In the genomic region with DNA sequence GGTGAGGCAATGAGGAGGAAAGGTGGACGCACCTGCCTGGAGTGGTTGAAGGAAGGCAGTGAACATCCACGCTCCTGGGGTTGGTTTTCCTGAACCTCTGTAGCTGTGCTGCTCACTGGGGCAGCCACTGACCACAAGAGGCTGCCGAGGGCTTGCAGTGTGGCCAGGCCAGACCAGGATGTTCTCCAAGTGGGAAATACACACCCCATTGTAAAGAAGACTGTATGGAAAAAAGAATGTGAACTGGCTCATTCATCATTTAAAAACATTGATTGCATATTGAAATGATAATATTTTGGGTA, we compare ENCODE assay signal across 8 cellular contexts.
DNase-seq lines count a peak whose midpoint lies in the region; ATAC-seq, FAIRE-seq and TF ChIP-seq lines count a peak whose summit lies in the region.

No MANE protein-coding gene starts in this region.

- H3K27me3 ChIP-seq in neuron (ENCODE audit: insufficient read depth, low read length) (no peaks in the 10 kb centered on the region), small intestine (ENCODE audit: control insufficient read depth in 2 of 2, insufficient read depth in 2 of 2, low read length in 2 of 2) (peaks cover 0 to 1% of the 10 kb centered on the region in 2 donors)

- peaks cover 23% of the 10 kb centered on the region for H3K4me1 ChIP-seq in neuron (ENCODE audit: insufficient read depth, low read length)
- H3K4me1 ChIP-seq in small intestine (ENCODE audit: control insufficient read depth in 2 of 2, insufficient read depth in 1 of 2, low read depth in 1 of 2, low read length in 1 of 2) = no peaks in the 10 kb centered on the region

- TF ChIP-seq CTCF in HFF-Myc (IDR thresholded peaks at IDR 0.05; ENCODE audit: low read depth, low read length, missing control alignments) (no peak), fibroblast of pulmonary artery (IDR thresholded peaks at IDR 0.05; ENCODE audit: low read length, missing control alignments) (peak; percentile 24)

- no peaks in the 10 kb centered on the region for H3K9me3 ChIP-seq in neuron (ENCODE audit: low read length)
- no peaks in the 10 kb centered on the region for H3K9me3 ChIP-seq in small intestine (ENCODE audit: control insufficient read depth, low read depth)

- H3K36me3 ChIP-seq in neuron (ENCODE audit: insufficient read depth, low read length) = peaks cover under 1% of the 10 kb centered on the region
- H3K36me3 ChIP-seq in small intestine (ENCODE audit: control insufficient read depth in 2 of 2, insufficient read depth in 2 of 2, low read length in 2 of 2) = no peaks in the 10 kb centered on the region

- DNase-seq in HFF-Myc (ENCODE audit: extremely low read depth, low read depth) (no peak), SK-N-DZ (ENCODE audit: low spot score) (peak; percentile 63), fibroblast of pulmonary artery (ENCODE audit: low read depth) (peak; percentile 22), small intestine (no peak), T-helper 9 cell (no peak)
- no peak for DNase-seq in activated CD8-positive, alpha-beta memory T cell treated with anti-CD3 and anti-CD28 coated beads, Interleukin-2, amount 50 U/mL, for 48 hours

- no peak for FAIRE-seq in small intestine (lab: Jason Lieb, UNC)

- peak overlapping the region in 1 of 2 donors; percentile 19 for H3K27ac ChIP-seq in small intestine (ENCODE audit: low read depth in 1 of 2, low read length in 1 of 2)

- no peak for ATAC-seq in HG03469 (IDR thresholded peaks at IDR 0.05; ENCODE audit: unreplicated experiment)

- H3K4me3 ChIP-seq in HFF-Myc (replicated peaks; ENCODE audit: low read depth, low read length) = peak overlapping the region; percentile 35
- H3K4me3 ChIP-seq in fibroblast of pulmonary artery (replicated peaks; ENCODE audit: low read depth, low read length) = peak overlapping the region; percentile 55
- H3K4me3 ChIP-seq in neuron (ENCODE audit: low read length) = peak overlapping the region; percentile 68
- no peak overlapping the region for H3K4me3 ChIP-seq in small intestine (ENCODE audit: low read depth in 1 of 2, low read length in 2 of 2)

- H2AFZ ChIP-seq in neuron (ENCODE audit: low read depth, low read length) = peak overlapping the region; percentile 65

- WGBS in small intestine, 3 donors = 5 to 15% (median 15%) methylated on average over 3 of the region's 3 CpGs

Comparison
In these comparisons a context has a peak if more than half of its experiments do, and no peak if none do; other contexts are left out.
1. DNase-seq: peak in SK-N-DZ (single experiment) and fibroblast of pulmonary artery (single experiment); none in HFF-Myc (single experiment), activated CD8-positive, alpha-beta memory T cell treated with anti-CD3 and anti-CD28 coated beads, Interleukin-2, amount 50 U/mL, for 48 hours (single experiment), small intestine (single experiment) and T-helper 9 cell (single experiment).
2. H3K4me3 ChIP-seq: peak in HFF-Myc (single experiment), fibroblast of pulmonary artery (single experiment) and neuron (single experiment); none in small intestine (0 of 2).